In genomic region chr7:132904209-132904608, GRCh38 we compare ENCODE assay signal across 22 cellular contexts.
A peak's percentile ranks its signal among the peaks of the same experiment; 100 is the strongest.
DNase-seq lines count a peak whose midpoint lies in the region; ATAC-seq, FAIRE-seq and TF ChIP-seq lines count a peak whose summit lies in the region.
"Had no signal": no experiment of that assay in that cellular context is flagged by ENCODE, and none has a peak within 500 bp of the region (broad histone marks: within the 10 kb centered on the region; RNA-seq: fewer than 3 reads in every experiment).

No MANE protein-coding gene starts in this region.

- no TSS peak for BruUV-seq in OCI-LY7 (replicated peaks; lab: Mats Ljungman, UMichigan)
- no TSS peak for BruUV-seq in HepG2 (replicated peaks; lab: Mats Ljungman, UMichigan)

- TF ChIP-seq CTCF in OCI-LY7 (conservative IDR thresholded peaks at IDR 0.05; ENCODE audit: low read length) = no peak
- no peak for TF ChIP-seq CTCF in HepG2 (CRISPR knock-in tag; IDR thresholded peaks at IDR 0.05)

- H3K27ac ChIP-seq in GM23248 = no peak overlapping the region
- H3K27ac ChIP-seq in OCI-LY7 (ENCODE audit: low read depth, low read length, poor library complexity, severe bottlenecking) = no peak overlapping the region
- no peak overlapping the region for H3K27ac ChIP-seq in HepG2 (ENCODE audit: extremely low read length, insufficient read depth, low read length)
- H3K27ac ChIP-seq: BLaER1 had no signal

- H3K9me3 ChIP-seq in GM23248 (ENCODE audit: low read depth) (no peaks in the 10 kb centered on the region), OCI-LY7 (ENCODE audit: low read length) (no peaks in the 10 kb centered on the region), HepG2 (ENCODE audit: low read length) (no peaks in the 10 kb centered on the region)
- H3K9me3 ChIP-seq: HAP-1 had no signal

- H3K79me2 ChIP-seq in GM23248 (ENCODE audit: insufficient read depth) = no peaks in the 10 kb centered on the region
- no peaks in the 10 kb centered on the region for H3K79me2 ChIP-seq in OCI-LY7 (ENCODE audit: insufficient read depth, low read depth, low read length)
- no peaks in the 10 kb centered on the region for H3K79me2 ChIP-seq in HepG2 (ENCODE audit: insufficient read depth, low read length)

- no peak for TF ChIP-seq POLR2A in HepG2 (IDR thresholded peaks at IDR 0.05; ENCODE audit: insufficient read depth in 1 of 2, low read depth in 2 of 2, low read length in 2 of 2)

- H3K4me1 Mint-ChIP-seq in activated T-cell treated with anti-CD3 and anti-CD28 coated beads, Interleukin-2, amount 50 U/mL, for 24 hours (ENCODE audit: low read depth) = peaks cover 15% of the 10 kb centered on the region

- H4K20me1 ChIP-seq in GM23248 (ENCODE audit: insufficient read depth) = no peaks in the 10 kb centered on the region
- no peaks in the 10 kb centered on the region for H4K20me1 ChIP-seq in OCI-LY7 (ENCODE audit: insufficient read depth, low read length)
- H4K20me1 ChIP-seq in HepG2 (ENCODE audit: insufficient read depth, low read length) = no peaks in the 10 kb centered on the region

- in situ Hi-C loops in GM23248 (cut with MboI) (no loop called here), HepG2 (cut with HindIII; ENCODE audit: extremely low pct_ligation_motif_present, low pct_unique_long_range_greater_than_20kb) (no loop called here)

- H3K27ac Mint-ChIP-seq in activated T-cell treated with anti-CD3 and anti-CD28 coated beads, Interleukin-2, amount 50 U/mL, for 24 hours = peak overlapping the region; percentile 76
- H3K27ac Mint-ChIP-seq: CD8-positive, alpha-beta T cell had no signal

- no peak overlapping the region for H3K4me2 ChIP-seq in GM23248 (ENCODE audit: unreplicated experiment)
- no peak overlapping the region for H3K4me2 ChIP-seq in OCI-LY7 (ENCODE audit: low read length)
- H3K4me2 ChIP-seq in HepG2 (ENCODE audit: low read depth, low read length) = no peak overlapping the region
- H3K4me2 ChIP-seq: BLaER1 had no signal

- CTCF ChIA-PET in OCI-LY7 (lab: Charles Lee; ENCODE audit: unreplicated experiment) (no interaction called here), HepG2 (lab: Yijun Ruan, JAX; ENCODE audit: low intra/inter-chr PET ratio, low total read pairs) (no interaction called here)

- H3K4me3 ChIP-seq in GM23248 (no peak overlapping the region), OCI-LY7 (ENCODE audit: low read depth, low read length, poor library complexity, severe bottlenecking) (no peak overlapping the region), HepG2 (replicated peaks in 1 of 3; ENCODE audit: insufficient read depth in 1 of 3, low read depth in 2 of 3, low read length in 3 of 3) (no peak overlapping the region)
- H3K4me3 ChIP-seq: BLaER1, HAP-1 had no signal

- TF ChIP-seq RAD21 in HepG2 (CRISPR knock-in tag; IDR thresholded peaks at IDR 0.05) = no peak

- H3K36me3 ChIP-seq in GM23248 (ENCODE audit: low read depth) (no peaks in the 10 kb centered on the region), OCI-LY7 (ENCODE audit: insufficient read depth, low read length) (peaks cover 13% of the 10 kb centered on the region), HepG2 (replicated peaks in 1 of 2; ENCODE audit: control insufficient read depth in 1 of 2, insufficient read depth in 2 of 2, low read length in 2 of 2) (peaks cover 0 to 2% of the 10 kb centered on the region in 2 experiments; a peak in 1 of 5 replicates)
- H3K36me3 ChIP-seq: HAP-1 had no signal

- H3K27me3 Mint-ChIP-seq in activated T-cell treated with anti-CD3 and anti-CD28 coated beads, Interleukin-2, amount 50 U/mL, for 24 hours = no peaks in the 10 kb centered on the region

- no peak overlapping the region for H3K4me3 Mint-ChIP-seq in activated T-cell treated with anti-CD3 and anti-CD28 coated beads, Interleukin-2, amount 50 U/mL, for 24 hours
- H3K4me3 Mint-ChIP-seq: CD8-positive, alpha-beta T cell had no signal

- no peak for ATAC-seq in HepG2
- ATAC-seq: CD8-positive, alpha-beta T cell had no signal

- no peaks in the 10 kb centered on the region for H3K27me3 ChIP-seq in GM23248 (replicated peaks; ENCODE audit: insufficient read depth)
- H3K27me3 ChIP-seq in HepG2 (ENCODE audit: control insufficient read depth in 1 of 2, insufficient read depth in 2 of 2, low read length in 2 of 2) = no peaks in the 10 kb centered on the region
- H3K27me3 ChIP-seq: BLaER1 had no signal

- H3F3A ChIP-seq in GM23248 (ENCODE audit: insufficient read depth) = no peaks in the 10 kb centered on the region

- POLR2A ChIA-PET in OCI-LY7 (lab: Charles Lee) (interaction anchor here (0.6 to 0.7 kb wide), 2 partner anchors 144 to 709 kb away, joined by 3 to 4 read pairs; no protein-coding TSS in a partner anchor), HepG2 (lab: Yijun Ruan, JAX) (no interaction called here)

- H2AFZ ChIP-seq in GM23248 (no peak overlapping the region), OCI-LY7 (ENCODE audit: low read length) (no peak overlapping the region), HepG2 (ENCODE audit: low read length) (no peak overlapping the region)

- no peak for TF ChIP-seq EP300 in HepG2 (IDR thresholded peaks at IDR 0.05; ENCODE audit: low read depth in 2 of 2, low read length in 2 of 2)
- no peak for TF ChIP-seq EP300 in HepG2 (CRISPR knock-in tag; IDR thresholded peaks at IDR 0.05; ENCODE audit: borderline replicate concordance)

- no peak for FAIRE-seq in HepG2 (lab: Jason Lieb, UNC)
- FAIRE-seq: A204.1, D721Med, G401.6 had no signal

- H3K4me1 ChIP-seq in GM23248 (ENCODE audit: insufficient read depth) (no peaks in the 10 kb centered on the region), OCI-LY7 (ENCODE audit: insufficient read depth, low read length, poor library complexity, severe bottlenecking) (no peaks in the 10 kb centered on the region), HepG2 (ENCODE audit: insufficient read depth, low read length) (no peaks in the 10 kb centered on the region)
- H3K4me1 ChIP-seq: BLaER1, HAP-1 had no signal

- H3K36me3 Mint-ChIP-seq in activated T-cell treated with anti-CD3 and anti-CD28 coated beads, Interleukin-2, amount 50 U/mL, for 24 hours (ENCODE audit: low read depth) = peaks cover 56% of the 10 kb centered on the region

- H3K9me2 ChIP-seq in GM23248 (ENCODE audit: insufficient read depth) = no peaks in the 10 kb centered on the region
- H3K9me2 ChIP-seq in OCI-LY7 (ENCODE audit: insufficient read depth, low read length) = no peaks in the 10 kb centered on the region

- no peaks in the 10 kb centered on the region for H3K9me3 Mint-ChIP-seq in activated T-cell treated with anti-CD3 and anti-CD28 coated beads, Interleukin-2, amount 50 U/mL, for 24 hours

- intact Hi-C loops in OCI-LY7 (cut with micrococcal nuclease; ENCODE audit: unreplicated experiment) = no loop called here
- intact Hi-C loops in HepG2 (cut with micrococcal nuclease; ENCODE audit: unreplicated experiment) = no loop called here

- no peak overlapping the region for H3K9ac ChIP-seq in GM23248
- H3K9ac ChIP-seq in HepG2 (ENCODE audit: insufficient read depth, low read depth, low read length) = no peak overlapping the region
- H3K9ac ChIP-seq: BLaER1 had no signal

- no peak for DNase-seq in activated T-cell treated with anti-CD3 and anti-CD28 coated beads, Interleukin-2, amount 50 U/mL, for 24 hours
- DNase-seq in activated T-cell treated with anti-CD3 and anti-CD28 coated beads for 4 hours = no peak
- peak; percentile 2 for DNase-seq in GM23248
- DNase-seq in RKO (ENCODE audit: low spot score) = peak; percentile 24
- peak; percentile 75 for DNase-seq in kidney tubule cell (ENCODE audit: low spot score)
- DNase-seq in COLO829 (ENCODE audit: low spot score) = no peak
- no peak for DNase-seq in OCI-LY7 (ENCODE audit: low spot score)
- no peak for DNase-seq in HepG2 (ENCODE audit: low spot score)
- DNase-seq: CD8-positive, alpha-beta T cell; DMS79 treated with DMSO at 0.1 percent for 48 hours; NCI-H1417 treated with DMSO at 0.1 percent for 48 hours; NCI-H2029; NCI-H2171; NCI-H446; NCI-H69; NK-92 treated with Interleukin-12 subunit alpha and Interleukin-12 subunit beta, amount 100 ng/mL, for 24 hours; OCI-M1 had no signal

TF ChIP-seq in HepG2, 621 proteins besides CTCF, POLR2A, EP300 and RAD21 (continues in another document):
- TF ChIP-seq MXD4 (CRISPR knock-in tag; IDR thresholded peaks at IDR 0.05) = no peak
- no peak for TF ChIP-seq PLSCR1 (CRISPR knock-in tag; IDR thresholded peaks at IDR 0.05; ENCODE audit: borderline replicate concordance)
- no peak for TF ChIP-seq HNRNPK (IDR thresholded peaks at IDR 0.05; ENCODE audit: low read depth, low read length, poor library complexity, severe bottlenecking)
- TF ChIP-seq MEF2D (CRISPR knock-in tag; IDR thresholded peaks at IDR 0.05) = no peak
- TF ChIP-seq ZNF230 (CRISPR knock-in tag; IDR thresholded peaks at IDR 0.05) = no peak
- TF ChIP-seq ZNF20 (CRISPR knock-in tag; IDR thresholded peaks at IDR 0.05) = no peak
- no peak for TF ChIP-seq ZNF414 (CRISPR knock-in tag; IDR thresholded peaks at IDR 0.05)
- no peak for TF ChIP-seq PHF5A (CRISPR knock-in tag; IDR thresholded peaks at IDR 0.05; ENCODE audit: low read depth, unreplicated experiment)
- TF ChIP-seq AGO2 (optimal IDR thresholded peaks at IDR 0.05; ENCODE audit: low read depth, low read length) = no peak
- no peak for TF ChIP-seq HOXD1 (CRISPR knock-in tag; IDR thresholded peaks at IDR 0.05)

Comparison
In these comparisons a context has a peak if more than half of its experiments do, and no peak if none do; other contexts are left out.
1. DNase-seq: peak in GM23248 (single experiment), RKO (single experiment) and kidney tubule cell (single experiment); none in activated T-cell treated with anti-CD3 and anti-CD28 coated beads, Interleukin-2, amount 50 U/mL, for 24 hours (single experiment), activated T-cell treated with anti-CD3 and anti-CD28 coated beads for 4 hours (single experiment), COLO829 (single experiment), OCI-LY7 (single experiment) and HepG2 (single experiment).